ENCODE assay signal across 1 cellular context in the genomic region with DNA sequence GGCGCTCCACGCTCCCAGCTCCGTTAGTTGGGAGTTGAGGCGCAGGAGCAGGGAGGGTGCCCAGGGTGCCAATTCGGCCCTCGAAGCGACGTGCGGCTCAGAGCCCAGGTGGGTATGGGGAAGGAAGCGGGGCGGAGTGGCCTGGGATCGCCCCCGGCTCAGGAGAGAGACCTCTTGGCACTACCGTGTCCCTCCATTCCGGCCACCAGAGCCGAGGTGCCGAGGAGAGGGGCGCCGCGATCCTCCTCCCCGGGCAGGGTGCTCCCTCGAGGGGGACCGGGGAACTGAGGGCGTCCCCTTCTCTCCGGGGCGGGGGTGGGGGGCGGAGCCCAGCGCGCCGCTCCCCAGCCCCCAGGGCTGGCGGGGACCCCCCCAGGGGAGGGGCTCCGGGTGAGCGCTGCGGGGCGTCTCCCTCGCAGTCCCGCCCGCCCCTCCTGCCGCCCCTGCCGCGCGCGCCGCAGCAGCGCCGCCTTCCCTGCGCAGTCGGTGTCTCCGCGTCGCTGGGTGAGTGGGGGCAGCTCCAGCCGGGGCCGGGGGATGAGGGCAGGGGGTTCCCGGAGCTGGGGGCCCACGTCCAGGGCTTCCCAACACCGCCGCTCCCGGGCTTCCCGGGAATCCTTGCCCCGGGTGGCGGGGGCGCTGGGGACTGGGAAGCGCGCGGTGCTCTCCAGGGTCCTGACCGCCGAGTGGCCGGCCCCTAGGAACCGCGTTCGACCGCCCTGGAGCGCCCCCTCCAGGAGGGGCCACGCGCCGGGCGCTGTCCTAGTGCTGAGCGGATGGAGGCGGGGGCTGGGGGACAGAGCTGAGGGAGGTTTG.
TF ChIP-seq lines count a peak whose summit lies in the region.

HPCA (plus strand) TSS at position 480 of the 816 bp plus-strand sequence. CDS start 2,408 bp downstream, outside the sequence.

TF ChIP-seq in K562, 482 proteins besides CTCF, POLR2A, EP300 and RAD21 (continued from another document and continues in another):
- TF ChIP-seq, protein P1, sequence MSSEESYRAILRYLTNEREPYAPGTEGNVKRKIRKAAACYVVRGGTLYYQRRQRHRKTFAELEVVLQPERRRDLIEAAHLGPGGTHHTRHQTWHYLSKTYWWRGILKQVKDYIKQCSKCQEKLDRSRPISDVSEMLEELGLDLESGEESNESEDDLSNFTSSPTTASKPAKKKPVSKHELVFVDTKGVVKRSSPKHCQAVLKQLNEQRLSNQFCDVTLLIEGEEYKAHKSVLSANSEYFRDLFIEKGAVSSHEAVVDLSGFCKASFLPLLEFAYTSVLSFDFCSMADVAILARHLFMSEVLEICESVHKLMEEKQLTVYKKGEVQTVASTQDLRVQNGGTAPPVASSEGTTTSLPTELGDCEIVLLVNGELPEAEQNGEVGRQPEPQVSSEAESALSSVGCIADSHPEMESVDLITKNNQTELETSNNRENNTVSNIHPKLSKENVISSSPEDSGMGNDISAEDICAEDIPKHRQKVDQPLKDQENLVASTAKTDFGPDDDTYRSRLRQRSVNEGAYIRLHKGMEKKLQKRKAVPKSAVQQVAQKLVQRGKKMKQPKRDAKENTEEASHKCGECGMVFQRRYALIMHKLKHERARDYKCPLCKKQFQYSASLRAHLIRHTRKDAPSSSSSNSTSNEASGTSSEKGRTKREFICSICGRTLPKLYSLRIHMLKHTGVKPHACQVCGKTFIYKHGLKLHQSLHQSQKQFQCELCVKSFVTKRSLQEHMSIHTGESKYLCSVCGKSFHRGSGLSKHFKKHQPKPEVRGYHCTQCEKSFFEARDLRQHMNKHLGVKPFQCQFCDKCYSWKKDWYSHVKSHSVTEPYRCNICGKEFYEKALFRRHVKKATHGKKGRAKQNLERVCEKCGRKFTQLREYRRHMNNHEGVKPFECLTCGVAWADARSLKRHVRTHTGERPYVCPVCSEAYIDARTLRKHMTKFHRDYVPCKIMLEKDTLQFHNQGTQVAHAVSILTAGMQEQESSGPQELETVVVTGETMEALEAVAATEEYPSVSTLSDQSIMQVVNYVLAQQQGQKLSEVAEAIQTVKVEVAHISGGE (CRISPR knock-in tag; IDR thresholded peaks at IDR 0.05) = peak in 1 of 3 experiments; percentile 80; a peak in 2 of 6 replicates
- TF ChIP-seq ZNF778 (CRISPR knock-in tag; IDR thresholded peaks at IDR 0.05) (no peak), FOXP4 (CRISPR knock-in tag; IDR thresholded peaks at IDR 0.05; ENCODE audit: borderline replicate concordance) (peak; percentile 99), CTCFL (IDR thresholded peaks at IDR 0.05; ENCODE audit: borderline replicate concordance, insufficient read depth, low read depth, low read length, poor library complexity, severe bottlenecking) (peak; percentile 100), SPI1 (IDR thresholded peaks at IDR 0.05; ENCODE audit: borderline replicate concordance, low read depth, low read length) (no peak), KAT7 (CRISPR knock-in tag; IDR thresholded peaks at IDR 0.05; ENCODE audit: borderline replicate concordance) (peak; percentile 100), RERE (CRISPR knock-in tag; IDR thresholded peaks at IDR 0.05; ENCODE audit: borderline replicate concordance) (peak; percentile 100), ATF1 (CRISPR knock-in tag; IDR thresholded peaks at IDR 0.05) (peak; percentile 76), ATF1 (tag; IDR thresholded peaks at IDR 0.05) (no peak), ZNF518B (CRISPR knock-in tag; IDR thresholded peaks at IDR 0.05) (no peak), TEAD1 (CRISPR knock-in tag; IDR thresholded peaks at IDR 0.05) (peak; percentile 87 to 98), POLR3A (IDR thresholded peaks at IDR 0.05; ENCODE audit: borderline replicate concordance, extremely low read depth, insufficient read depth, insufficient read length) (no peak), GABPA (tag; conservative IDR thresholded peaks at IDR 0.05; ENCODE audit: low read depth) (no peak), CBFA2T2 (conservative IDR thresholded peaks at IDR 0.05) (no peak), EP400 (IDR thresholded peaks at IDR 0.05) (no peak), POLR2B (IDR thresholded peaks at IDR 0.05; ENCODE audit: low read depth, partially characterized antibody) (no peak), TRIM28 (IDR thresholded peaks at IDR 0.05) (no peak), XRCC5 (IDR thresholded peaks at IDR 0.05; ENCODE audit: low read depth, low read length) (peak; percentile 98), NCOA2 (IDR thresholded peaks at IDR 0.05; ENCODE audit: partially characterized antibody in 2 of 2) (no peak), ZNF398 (CRISPR knock-in tag; IDR thresholded peaks at IDR 0.05) (no peak)
- TF ChIP-seq, protein P2, sequence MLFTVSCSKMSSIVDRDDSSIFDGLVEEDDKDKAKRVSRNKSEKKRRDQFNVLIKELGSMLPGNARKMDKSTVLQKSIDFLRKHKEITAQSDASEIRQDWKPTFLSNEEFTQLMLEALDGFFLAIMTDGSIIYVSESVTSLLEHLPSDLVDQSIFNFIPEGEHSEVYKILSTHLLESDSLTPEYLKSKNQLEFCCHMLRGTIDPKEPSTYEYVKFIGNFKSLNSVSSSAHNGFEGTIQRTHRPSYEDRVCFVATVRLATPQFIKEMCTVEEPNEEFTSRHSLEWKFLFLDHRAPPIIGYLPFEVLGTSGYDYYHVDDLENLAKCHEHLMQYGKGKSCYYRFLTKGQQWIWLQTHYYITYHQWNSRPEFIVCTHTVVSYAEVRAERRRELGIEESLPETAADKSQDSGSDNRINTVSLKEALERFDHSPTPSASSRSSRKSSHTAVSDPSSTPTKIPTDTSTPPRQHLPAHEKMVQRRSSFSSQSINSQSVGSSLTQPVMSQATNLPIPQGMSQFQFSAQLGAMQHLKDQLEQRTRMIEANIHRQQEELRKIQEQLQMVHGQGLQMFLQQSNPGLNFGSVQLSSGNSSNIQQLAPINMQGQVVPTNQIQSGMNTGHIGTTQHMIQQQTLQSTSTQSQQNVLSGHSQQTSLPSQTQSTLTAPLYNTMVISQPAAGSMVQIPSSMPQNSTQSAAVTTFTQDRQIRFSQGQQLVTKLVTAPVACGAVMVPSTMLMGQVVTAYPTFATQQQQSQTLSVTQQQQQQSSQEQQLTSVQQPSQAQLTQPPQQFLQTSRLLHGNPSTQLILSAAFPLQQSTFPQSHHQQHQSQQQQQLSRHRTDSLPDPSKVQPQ (CRISPR knock-in tag; IDR thresholded peaks at IDR 0.05; ENCODE audit: borderline replicate concordance) = no peak
